In the genomic region with DNA sequence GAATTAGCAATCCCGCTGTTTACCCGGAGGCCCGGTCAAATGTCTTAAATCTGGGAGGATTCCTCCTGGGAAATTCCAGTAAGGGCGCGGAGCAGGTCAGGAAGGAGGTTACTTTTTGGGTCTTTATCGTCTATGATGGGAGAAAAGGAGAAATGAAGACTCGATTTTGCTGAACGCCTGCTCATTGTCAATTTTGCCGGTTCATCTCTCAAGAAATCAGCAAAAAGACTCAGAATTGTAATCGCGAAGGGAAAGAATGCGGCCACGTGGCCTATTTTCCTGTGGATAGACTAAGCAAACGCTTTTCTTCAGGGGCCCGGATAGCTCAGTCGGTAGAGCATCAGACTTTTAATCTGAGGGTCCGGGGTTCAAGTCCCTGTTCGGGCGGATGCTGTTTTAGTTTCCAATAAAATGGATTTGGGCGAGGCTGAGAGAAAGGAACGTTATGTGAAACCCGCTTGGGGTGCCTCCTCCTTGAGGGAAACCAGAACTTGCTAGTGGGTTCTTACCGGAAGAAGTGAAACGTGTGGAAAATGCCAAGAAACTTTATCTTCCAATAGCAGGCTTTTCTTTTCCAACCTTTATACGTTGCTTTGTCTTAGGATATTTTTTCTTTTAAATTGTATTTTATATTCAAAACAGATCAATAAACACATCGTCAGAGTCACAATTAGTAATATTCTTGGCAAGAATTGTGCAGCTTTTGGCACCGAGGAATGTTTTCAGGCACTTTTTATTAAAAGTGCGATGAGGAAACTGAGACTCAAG, we compare ENCODE assay signal across 1 cellular context.
A peak's percentile ranks its signal among the peaks of the same experiment; 100 is the strongest.
TF ChIP-seq lines count a peak whose summit lies in the region.

No MANE protein-coding gene starts in this region.

TF ChIP-seq in HepG2, 621 proteins besides CTCF, POLR2A, EP300 and RAD21 (continued from another document and continues in another):
- TF ChIP-seq SCMH1 (CRISPR knock-in tag; IDR thresholded peaks at IDR 0.05; ENCODE audit: borderline replicate concordance) (no peak), MBD4 (IDR thresholded peaks at IDR 0.05; ENCODE audit: borderline replicate concordance, low read length) (peak; percentile 67; the same call in 1 of the 2 replicates), ZNF20 (CRISPR knock-in tag; IDR thresholded peaks at IDR 0.05) (no peak), FOXO1 (CRISPR knock-in tag; IDR thresholded peaks at IDR 0.05) (no peak), NCOR1 (IDR thresholded peaks at IDR 0.05; ENCODE audit: borderline replicate concordance, low read length) (peak; percentile 73; the same call in 1 of the 2 replicates), NR2C2 (CRISPR knock-in tag; IDR thresholded peaks at IDR 0.05; ENCODE audit: borderline replicate concordance) (no peak; the same call in 1 of the 2 replicates), KLF12 (CRISPR knock-in tag; IDR thresholded peaks at IDR 0.05; ENCODE audit: borderline replicate concordance) (peak; percentile 29; the same call in 1 of the 2 replicates), PLRG1 (conservative IDR thresholded peaks at IDR 0.05) (no peak), KLF11 (CRISPR knock-in tag; IDR thresholded peaks at IDR 0.05) (0 out of 2 replicates have a peak, but pooled peaks have one; percentile 13), RORA (CRISPR knock-in tag; IDR thresholded peaks at IDR 0.05) (no peak), ZNF251 (CRISPR knock-in tag; IDR thresholded peaks at IDR 0.05) (no peak), PRPF4 (IDR thresholded peaks at IDR 0.05; ENCODE audit: low read depth, low read length, poor library complexity, severe bottlenecking) (peak; percentile 80), MXI1 (IDR thresholded peaks at IDR 0.05; ENCODE audit: borderline replicate concordance, low read depth, low read length) (peak; percentile 68; the same call in 1 of the 3 replicates), SMC3 (IDR thresholded peaks at IDR 0.05; ENCODE audit: low read length) (no peak), MYC (CRISPR knock-in tag; IDR thresholded peaks at IDR 0.05; ENCODE audit: borderline replicate concordance) (peak; percentile 77; the same call in 1 of the 2 replicates), AHR (CRISPR knock-in tag; IDR thresholded peaks at IDR 0.05) (no peak), ADNP (CRISPR knock-in tag; IDR thresholded peaks at IDR 0.05) (no peak), SMYD3 (CRISPR knock-in tag; IDR thresholded peaks at IDR 0.05) (0 out of 2 replicates have a peak, but pooled peaks have one; percentile 33), DR1 (CRISPR knock-in tag; IDR thresholded peaks at IDR 0.05) (0 out of 2 replicates have a peak, but pooled peaks have one; percentile 47), MXD4 (CRISPR knock-in tag; IDR thresholded peaks at IDR 0.05) (0 out of 2 replicates have a peak, but pooled peaks have one; percentile 35), RBM22 (optimal IDR thresholded peaks at IDR 0.05; ENCODE audit: low read length) (peak; percentile 84), KMT2B (CRISPR knock-in tag; IDR thresholded peaks at IDR 0.05) (0 out of 2 replicates have a peak, but pooled peaks have one; percentile 30), NCOA1 (CRISPR knock-in tag; IDR thresholded peaks at IDR 0.05) (no peak), ZNF232 (CRISPR knock-in tag; IDR thresholded peaks at IDR 0.05; ENCODE audit: borderline replicate concordance) (no peak; the same call in 1 of the 2 replicates), TARDBP (CRISPR knock-in tag; IDR thresholded peaks at IDR 0.05) (0 out of 2 replicates have a peak, but pooled peaks have one; percentile 24), YY1 (IDR thresholded peaks at IDR 0.05; ENCODE audit: insufficient read depth, insufficient replicate concordance, low read depth, low read length) (peak; percentile 33), GABPA (IDR thresholded peaks at IDR 0.05; ENCODE audit: low read depth, low read length) (no peak), GABPA (CRISPR knock-in tag; IDR thresholded peaks at IDR 0.05; ENCODE audit: low read depth) (peak; percentile 42; the same call in 1 of the 2 replicates), TCF7 (IDR thresholded peaks at IDR 0.05; ENCODE audit: low read depth) (no peak), CREB1 (IDR thresholded peaks at IDR 0.05) (no peak), CREB1 (CRISPR knock-in tag; IDR thresholded peaks at IDR 0.05) (peak; percentile 67), ZBTB21 (CRISPR knock-in tag; IDR thresholded peaks at IDR 0.05) (no peak), NCOA5 (CRISPR knock-in tag; IDR thresholded peaks at IDR 0.05) (no peak), ZNF160 (CRISPR knock-in tag; IDR thresholded peaks at IDR 0.05) (no peak), TP53 (CRISPR knock-in tag; conservative IDR thresholded peaks at IDR 0.05) (0 out of 2 replicates have a peak, but pooled peaks have one; percentile 41), YEATS4 (CRISPR knock-in tag; IDR thresholded peaks at IDR 0.05; ENCODE audit: borderline replicate concordance) (peak; percentile 45), SNAPC2 (CRISPR knock-in tag; IDR thresholded peaks at IDR 0.05) (no peak), ZMYM2 (CRISPR knock-in tag; IDR thresholded peaks at IDR 0.05) (peak; percentile 90), NRL (CRISPR knock-in tag; IDR thresholded peaks at IDR 0.05; ENCODE audit: borderline replicate concordance) (no peak)
- TF ChIP-seq, protein P1, sequence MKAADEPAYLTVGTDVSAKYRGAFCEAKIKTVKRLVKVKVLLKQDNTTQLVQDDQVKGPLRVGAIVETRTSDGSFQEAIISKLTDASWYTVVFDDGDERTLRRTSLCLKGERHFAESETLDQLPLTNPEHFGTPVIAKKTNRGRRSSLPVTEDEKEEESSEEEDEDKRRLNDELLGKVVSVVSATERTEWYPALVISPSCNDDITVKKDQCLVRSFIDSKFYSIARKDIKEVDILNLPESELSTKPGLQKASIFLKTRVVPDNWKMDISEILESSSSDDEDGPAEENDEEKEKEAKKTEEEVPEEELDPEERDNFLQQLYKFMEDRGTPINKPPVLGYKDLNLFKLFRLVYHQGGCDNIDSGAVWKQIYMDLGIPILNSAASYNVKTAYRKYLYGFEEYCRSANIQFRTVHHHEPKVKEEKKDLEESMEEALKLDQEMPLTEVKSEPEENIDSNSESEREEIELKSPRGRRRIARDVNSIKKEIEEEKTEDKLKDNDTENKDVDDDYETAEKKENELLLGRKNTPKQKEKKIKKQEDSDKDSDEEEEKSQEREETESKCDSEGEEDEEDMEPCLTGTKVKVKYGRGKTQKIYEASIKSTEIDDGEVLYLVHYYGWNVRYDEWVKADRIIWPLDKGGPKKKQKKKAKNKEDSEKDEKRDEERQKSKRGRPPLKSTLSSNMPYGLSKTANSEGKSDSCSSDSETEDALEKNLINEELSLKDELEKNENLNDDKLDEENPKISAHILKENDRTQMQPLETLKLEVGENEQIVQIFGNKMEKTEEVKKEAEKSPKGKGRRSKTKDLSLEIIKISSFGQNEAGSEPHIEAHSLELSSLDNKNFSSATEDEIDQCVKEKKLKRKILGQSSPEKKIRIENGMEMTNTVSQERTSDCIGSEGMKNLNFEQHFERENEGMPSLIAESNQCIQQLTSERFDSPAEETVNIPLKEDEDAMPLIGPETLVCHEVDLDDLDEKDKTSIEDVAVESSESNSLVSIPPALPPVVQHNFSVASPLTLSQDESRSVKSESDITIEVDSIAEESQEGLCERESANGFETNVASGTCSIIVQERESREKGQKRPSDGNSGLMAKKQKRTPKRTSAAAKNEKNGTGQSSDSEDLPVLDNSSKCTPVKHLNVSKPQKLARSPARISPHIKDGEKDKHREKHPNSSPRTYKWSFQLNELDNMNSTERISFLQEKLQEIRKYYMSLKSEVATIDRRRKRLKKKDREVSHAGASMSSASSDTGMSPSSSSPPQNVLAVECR (CRISPR knock-in tag; IDR thresholded peaks at IDR 0.05; ENCODE audit: borderline replicate concordance), result peak; percentile 22; the same call in 1 of the 2 replicates
- TF ChIP-seq, protein P2, sequence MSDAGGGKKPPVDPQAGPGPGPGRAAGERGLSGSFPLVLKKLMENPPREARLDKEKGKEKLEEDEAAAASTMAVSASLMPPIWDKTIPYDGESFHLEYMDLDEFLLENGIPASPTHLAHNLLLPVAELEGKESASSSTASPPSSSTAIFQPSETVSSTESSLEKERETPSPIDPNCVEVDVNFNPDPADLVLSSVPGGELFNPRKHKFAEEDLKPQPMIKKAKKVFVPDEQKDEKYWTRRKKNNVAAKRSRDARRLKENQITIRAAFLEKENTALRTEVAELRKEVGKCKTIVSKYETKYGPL (CRISPR knock-in tag; IDR thresholded peaks at IDR 0.05), result no peak
- TF ChIP-seq, protein P3, sequence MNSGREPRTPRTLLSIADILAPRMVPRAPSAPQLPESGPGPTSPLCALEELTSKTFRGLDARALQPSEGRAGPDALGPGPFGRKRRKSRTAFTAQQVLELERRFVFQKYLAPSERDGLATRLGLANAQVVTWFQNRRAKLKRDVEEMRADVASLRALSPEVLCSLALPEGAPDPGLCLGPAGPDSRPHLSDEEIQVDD (CRISPR knock-in tag; IDR thresholded peaks at IDR 0.05; ENCODE audit: borderline replicate concordance), result no peak
- TF ChIP-seq, protein P4, sequence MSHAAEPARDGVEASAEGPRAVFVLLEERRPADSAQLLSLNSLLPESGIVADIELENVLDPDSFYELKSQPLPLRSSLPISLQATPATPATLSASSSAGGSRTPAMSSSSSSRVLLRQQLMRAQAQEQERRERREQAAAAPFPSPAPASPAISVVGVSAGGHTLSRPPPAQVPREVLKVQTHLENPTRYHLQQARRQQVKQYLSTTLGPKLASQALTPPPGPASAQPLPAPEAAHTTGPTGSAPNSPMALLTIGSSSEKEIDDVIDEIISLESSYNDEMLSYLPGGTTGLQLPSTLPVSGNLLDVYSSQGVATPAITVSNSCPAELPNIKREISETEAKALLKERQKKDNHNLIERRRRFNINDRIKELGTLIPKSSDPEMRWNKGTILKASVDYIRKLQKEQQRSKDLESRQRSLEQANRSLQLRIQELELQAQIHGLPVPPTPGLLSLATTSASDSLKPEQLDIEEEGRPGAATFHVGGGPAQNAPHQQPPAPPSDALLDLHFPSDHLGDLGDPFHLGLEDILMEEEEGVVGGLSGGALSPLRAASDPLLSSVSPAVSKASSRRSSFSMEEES (CRISPR knock-in tag; IDR thresholded peaks at IDR 0.05), result no peak
- TF ChIP-seq, protein P5, sequence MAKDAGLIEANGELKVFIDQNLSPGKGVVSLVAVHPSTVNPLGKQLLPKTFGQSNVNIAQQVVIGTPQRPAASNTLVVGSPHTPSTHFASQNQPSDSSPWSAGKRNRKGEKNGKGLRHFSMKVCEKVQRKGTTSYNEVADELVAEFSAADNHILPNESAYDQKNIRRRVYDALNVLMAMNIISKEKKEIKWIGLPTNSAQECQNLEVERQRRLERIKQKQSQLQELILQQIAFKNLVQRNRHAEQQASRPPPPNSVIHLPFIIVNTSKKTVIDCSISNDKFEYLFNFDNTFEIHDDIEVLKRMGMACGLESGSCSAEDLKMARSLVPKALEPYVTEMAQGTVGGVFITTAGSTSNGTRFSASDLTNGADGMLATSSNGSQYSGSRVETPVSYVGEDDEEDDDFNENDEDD (CRISPR knock-in tag; IDR thresholded peaks at IDR 0.05; ENCODE audit: borderline replicate concordance), result peak; percentile 36; the same call in 1 of the 2 replicates
- TF ChIP-seq, protein P6, sequence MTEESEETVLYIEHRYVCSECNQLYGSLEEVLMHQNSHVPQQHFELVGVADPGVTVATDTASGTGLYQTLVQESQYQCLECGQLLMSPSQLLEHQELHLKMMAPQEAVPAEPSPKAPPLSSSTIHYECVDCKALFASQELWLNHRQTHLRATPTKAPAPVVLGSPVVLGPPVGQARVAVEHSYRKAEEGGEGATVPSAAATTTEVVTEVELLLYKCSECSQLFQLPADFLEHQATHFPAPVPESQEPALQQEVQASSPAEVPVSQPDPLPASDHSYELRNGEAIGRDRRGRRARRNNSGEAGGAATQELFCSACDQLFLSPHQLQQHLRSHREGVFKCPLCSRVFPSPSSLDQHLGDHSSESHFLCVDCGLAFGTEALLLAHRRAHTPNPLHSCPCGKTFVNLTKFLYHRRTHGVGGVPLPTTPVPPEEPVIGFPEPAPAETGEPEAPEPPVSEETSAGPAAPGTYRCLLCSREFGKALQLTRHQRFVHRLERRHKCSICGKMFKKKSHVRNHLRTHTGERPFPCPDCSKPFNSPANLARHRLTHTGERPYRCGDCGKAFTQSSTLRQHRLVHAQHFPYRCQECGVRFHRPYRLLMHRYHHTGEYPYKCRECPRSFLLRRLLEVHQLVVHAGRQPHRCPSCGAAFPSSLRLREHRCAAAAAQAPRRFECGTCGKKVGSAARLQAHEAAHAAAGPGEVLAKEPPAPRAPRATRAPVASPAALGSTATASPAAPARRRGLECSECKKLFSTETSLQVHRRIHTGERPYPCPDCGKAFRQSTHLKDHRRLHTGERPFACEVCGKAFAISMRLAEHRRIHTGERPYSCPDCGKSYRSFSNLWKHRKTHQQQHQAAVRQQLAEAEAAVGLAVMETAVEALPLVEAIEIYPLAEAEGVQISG (CRISPR knock-in tag; IDR thresholded peaks at IDR 0.05), result no peak
- TF ChIP-seq, protein P7, sequence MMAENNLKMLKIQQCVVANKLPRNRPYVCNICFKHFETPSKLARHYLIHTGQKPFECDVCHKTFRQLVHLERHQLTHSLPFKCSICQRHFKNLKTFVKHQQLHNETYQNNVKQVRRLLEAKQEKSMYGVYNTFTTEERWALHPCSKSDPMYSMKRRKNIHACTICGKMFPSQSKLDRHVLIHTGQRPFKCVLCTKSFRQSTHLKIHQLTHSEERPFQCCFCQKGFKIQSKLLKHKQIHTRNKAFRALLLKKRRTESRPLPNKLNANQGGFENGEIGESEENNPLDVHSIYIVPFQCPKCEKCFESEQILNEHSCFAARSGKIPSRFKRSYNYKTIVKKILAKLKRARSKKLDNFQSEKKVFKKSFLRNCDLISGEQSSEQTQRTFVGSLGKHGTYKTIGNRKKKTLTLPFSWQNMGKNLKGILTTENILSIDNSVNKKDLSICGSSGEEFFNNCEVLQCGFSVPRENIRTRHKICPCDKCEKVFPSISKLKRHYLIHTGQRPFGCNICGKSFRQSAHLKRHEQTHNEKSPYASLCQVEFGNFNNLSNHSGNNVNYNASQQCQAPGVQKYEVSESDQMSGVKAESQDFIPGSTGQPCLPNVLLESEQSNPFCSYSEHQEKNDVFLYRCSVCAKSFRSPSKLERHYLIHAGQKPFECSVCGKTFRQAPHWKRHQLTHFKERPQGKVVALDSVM (CRISPR knock-in tag; IDR thresholded peaks at IDR 0.05), result no peak
- TF ChIP-seq, protein P8, sequence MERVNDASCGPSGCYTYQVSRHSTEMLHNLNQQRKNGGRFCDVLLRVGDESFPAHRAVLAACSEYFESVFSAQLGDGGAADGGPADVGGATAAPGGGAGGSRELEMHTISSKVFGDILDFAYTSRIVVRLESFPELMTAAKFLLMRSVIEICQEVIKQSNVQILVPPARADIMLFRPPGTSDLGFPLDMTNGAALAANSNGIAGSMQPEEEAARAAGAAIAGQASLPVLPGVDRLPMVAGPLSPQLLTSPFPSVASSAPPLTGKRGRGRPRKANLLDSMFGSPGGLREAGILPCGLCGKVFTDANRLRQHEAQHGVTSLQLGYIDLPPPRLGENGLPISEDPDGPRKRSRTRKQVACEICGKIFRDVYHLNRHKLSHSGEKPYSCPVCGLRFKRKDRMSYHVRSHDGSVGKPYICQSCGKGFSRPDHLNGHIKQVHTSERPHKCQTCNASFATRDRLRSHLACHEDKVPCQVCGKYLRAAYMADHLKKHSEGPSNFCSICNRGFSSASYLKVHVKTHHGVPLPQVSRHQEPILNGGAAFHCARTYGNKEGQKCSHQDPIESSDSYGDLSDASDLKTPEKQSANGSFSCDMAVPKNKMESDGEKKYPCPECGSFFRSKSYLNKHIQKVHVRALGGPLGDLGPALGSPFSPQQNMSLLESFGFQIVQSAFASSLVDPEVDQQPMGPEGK (CRISPR knock-in tag; IDR thresholded peaks at IDR 0.05), result 0 out of 2 replicates have a peak, but pooled peaks have one; percentile 8
